In the genomic region with DNA sequence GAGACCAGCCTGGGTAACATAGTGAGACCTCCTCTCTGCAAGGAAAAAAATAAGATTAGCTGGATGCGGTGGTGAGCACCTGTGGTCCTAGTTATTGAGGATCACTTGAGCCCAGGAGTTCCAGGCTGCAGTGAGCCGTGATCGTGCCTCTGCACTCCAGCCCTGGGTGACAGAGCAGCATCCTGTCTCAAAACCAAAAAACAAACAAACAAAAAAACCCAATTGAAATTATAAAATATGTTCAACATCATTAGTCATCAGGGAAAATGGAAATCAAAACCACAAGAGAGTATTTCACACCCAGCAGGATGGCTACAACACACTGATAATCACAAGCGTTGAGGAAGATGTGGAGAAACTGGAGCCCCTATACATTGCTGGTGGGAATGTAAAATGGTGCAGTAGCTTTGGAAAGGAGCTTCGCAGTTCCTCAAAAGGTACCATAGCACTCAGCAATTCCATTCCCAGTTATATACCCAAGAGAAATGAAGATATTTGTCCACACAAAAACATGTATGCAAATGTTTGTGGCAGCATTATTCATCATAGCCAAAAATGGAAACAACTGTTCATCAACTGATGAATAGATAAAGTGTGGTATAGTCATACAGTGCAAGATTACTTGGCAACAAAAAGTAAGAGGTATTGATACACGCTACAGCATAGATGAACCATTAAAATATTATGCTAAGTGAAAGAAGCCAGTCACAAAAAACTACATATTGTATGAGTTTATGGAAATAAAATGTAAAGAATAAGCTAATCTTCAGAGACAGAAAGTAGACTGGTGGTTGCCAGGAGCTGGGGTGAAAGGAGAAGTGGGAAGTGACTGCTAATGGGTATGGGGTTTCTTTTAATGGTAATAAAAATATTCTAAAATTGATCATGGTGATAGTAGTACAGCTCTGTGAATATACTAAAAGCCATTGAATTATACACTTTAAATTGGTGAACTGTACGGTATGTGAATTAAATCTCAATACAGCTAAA, we compare ENCODE assay signal across 9 cellular contexts. TPM values are rescaled to one million over a fixed set of nuclear protein-coding genes. Genes with fewer than 3 reads are reported as not detected.
A peak's percentile ranks its signal among the peaks of the same experiment; 100 is the strongest.
DNase-seq lines count a peak whose midpoint lies in the region; ATAC-seq and TF ChIP-seq lines count a peak whose summit lies in the region.
"Had no signal": no experiment of that assay in that cellular context is flagged by ENCODE, and none has a peak within 500 bp of the region (broad histone marks: within the 10 kb centered on the region; RNA-seq: fewer than 3 reads in every experiment).

No MANE protein-coding gene starts in this region.

- H3K27me3 Mint-ChIP-seq in activated CD4-positive, alpha-beta memory T cell treated with anti-CD3 and anti-CD28 coated beads, Interleukin-2, amount 10 ng/mL, durations not matched to agents 7 days and 5 days, result no peaks in the 10 kb centered on the region
- no peaks in the 10 kb centered on the region for H3K27me3 Mint-ChIP-seq in stimulated activated naive B cell treated with anti-CD40 and anti-IgM and Interleukin-4, amounts not matched to agents 10 μg/mL and 1 μg/mL and 100 μg/mL, for 72 hours

- no peak for TF ChIP-seq CTCF in coronary artery (IDR thresholded peaks at IDR 0.05)

- CTCF ChIA-PET in activated CD4-positive, alpha-beta memory T cell treated with anti-CD3 and anti-CD28 coated beads, Interleukin-2, amount 10 ng/mL, durations not matched to agents 7 days and 5 days (lab: Charles Lee), result interaction anchor here (0.8 to 1.9 kb wide), 10 partner anchors 12 to 119 kb away, joined by 3 to 22 read pairs (median 5); partner anchors contain the start of gene RIPOR2

- DNase-seq in activated gamma-delta T cell treated with Interleukin-2 at 50 U/mL for 16 hours, result peak; percentile 22
- DNase-seq in activated gamma-delta T cell (lab: John Stamatoyannopoulos, UW), result no peak
- peak; percentile 64 for DNase-seq in activated CD4-positive, alpha-beta memory T cell treated with anti-CD3 and anti-CD28 coated beads, Interleukin-2, amount 10 ng/mL, durations not matched to agents 7 days and 5 days
- DNase-seq in stimulated activated naive B cell treated with anti-CD40 and anti-IgM and Interleukin-4, amounts not matched to agents 10 μg/mL and 1 μg/mL and 100 μg/mL, for 72 hours, result peak; percentile 29
- DNase-seq in occipital lobe (lab: John Stamatoyannopoulos, UW), result no peak
- DNase-seq in coronary artery (ENCODE audit: low spot score), result no peak
- no peak for DNase-seq in GF-D8 (lab: John Stamatoyannopoulos, UW)
- DNase-seq: SIG-M5 had no signal

- H3K4me3 Mint-ChIP-seq in activated CD4-positive, alpha-beta memory T cell treated with anti-CD3 and anti-CD28 coated beads, Interleukin-2, amount 10 ng/mL, durations not matched to agents 7 days and 5 days, result peak overlapping the region; percentile 32
- H3K4me3 Mint-ChIP-seq in stimulated activated naive B cell treated with anti-CD40 and anti-IgM and Interleukin-4, amounts not matched to agents 10 μg/mL and 1 μg/mL and 100 μg/mL, for 72 hours, result peak overlapping the region; percentile 67 to 76

- no peak overlapping the region for H3K4me3 ChIP-seq in coronary artery

- no peak overlapping the region for H3K27ac ChIP-seq in coronary artery

- H3K9me3 Mint-ChIP-seq in activated CD4-positive, alpha-beta memory T cell treated with anti-CD3 and anti-CD28 coated beads, Interleukin-2, amount 10 ng/mL, durations not matched to agents 7 days and 5 days, result no peaks in the 10 kb centered on the region
- H3K9me3 Mint-ChIP-seq in stimulated activated naive B cell treated with anti-CD40 and anti-IgM and Interleukin-4, amounts not matched to agents 10 μg/mL and 1 μg/mL and 100 μg/mL, for 72 hours, result no peaks in the 10 kb centered on the region

- ATAC-seq in HG03439 (IDR thresholded peaks at IDR 0.05; ENCODE audit: unreplicated experiment), result peak; percentile 83
- peak; percentile 94 for ATAC-seq in stimulated activated naive B cell treated with anti-CD40 and anti-IgM and Interleukin-4, amounts not matched to agents 10 μg/mL and 1 μg/mL and 100 μg/mL, for 72 hours (replicated peaks)

- POLR2A ChIA-PET in activated CD4-positive, alpha-beta memory T cell treated with anti-CD3 and anti-CD28 coated beads, Interleukin-2, amount 10 ng/mL, durations not matched to agents 7 days and 5 days (lab: Charles Lee), result interaction anchor here (0.6 to 8.5 kb wide), 31 partner anchors 8 to 255 kb away, joined by 3 to 141 read pairs (median 6); partner anchors contain the start of genes C6orf62 and RIPOR2

- H3K36me3 Mint-ChIP-seq in activated CD4-positive, alpha-beta memory T cell treated with anti-CD3 and anti-CD28 coated beads, Interleukin-2, amount 10 ng/mL, durations not matched to agents 7 days and 5 days (ENCODE audit: low read depth), result peaks cover 53% of the 10 kb centered on the region
- H3K36me3 Mint-ChIP-seq in stimulated activated naive B cell treated with anti-CD40 and anti-IgM and Interleukin-4, amounts not matched to agents 10 μg/mL and 1 μg/mL and 100 μg/mL, for 72 hours, result peaks cover 2 to 13% of the 10 kb centered on the region in 2 donors

- H3K27ac Mint-ChIP-seq in activated CD4-positive, alpha-beta memory T cell treated with anti-CD3 and anti-CD28 coated beads, Interleukin-2, amount 10 ng/mL, durations not matched to agents 7 days and 5 days, result peak overlapping the region; percentile 85
- H3K27ac Mint-ChIP-seq in stimulated activated naive B cell treated with anti-CD40 and anti-IgM and Interleukin-4, amounts not matched to agents 10 μg/mL and 1 μg/mL and 100 μg/mL, for 72 hours, result peak overlapping the region; percentile 96

- peaks cover 37% of the 10 kb centered on the region for H3K4me1 Mint-ChIP-seq in activated CD4-positive, alpha-beta memory T cell treated with anti-CD3 and anti-CD28 coated beads, Interleukin-2, amount 10 ng/mL, durations not matched to agents 7 days and 5 days
- H3K4me1 Mint-ChIP-seq in stimulated activated naive B cell treated with anti-CD40 and anti-IgM and Interleukin-4, amounts not matched to agents 10 μg/mL and 1 μg/mL and 100 μg/mL, for 72 hours, result peaks cover 33 to 68% of the 10 kb centered on the region in 2 donors

RNA-seq across cellular contexts. Expression of gene RIPOR2, which starts 38.7 kb away (rescaled TPM):
- 100 to 1,000 TPM; 234 to 240 TPM for total RNA-seq in activated CD4-positive, alpha-beta memory T cell treated with anti-CD3 and anti-CD28 coated beads, Interleukin-2, amount 10 ng/mL, durations not matched to agents 7 days and 5 days
- 17.8 TPM for total RNA-seq in occipital lobe

Comparison
In these comparisons a context has a peak if more than half of its experiments do, and no peak if none do; other contexts are left out.
1. DNase-seq: peak in activated gamma-delta T cell treated with Interleukin-2 at 50 U/mL for 16 hours (single experiment), activated CD4-positive, alpha-beta memory T cell treated with anti-CD3 and anti-CD28 coated beads, Interleukin-2, amount 10 ng/mL, durations not matched to agents 7 days and 5 days (single experiment) and stimulated activated naive B cell treated with anti-CD40 and anti-IgM and Interleukin-4, amounts not matched to agents 10 μg/mL and 1 μg/mL and 100 μg/mL, for 72 hours (single experiment); none in activated gamma-delta T cell (single experiment), occipital lobe (single experiment), coronary artery (single experiment) and GF-D8 (single experiment).
2. RNA of gene RIPOR2, which starts 38.7 kb away (total RNA-seq): 234 to 240 TPM in activated CD4-positive, alpha-beta memory T cell treated with anti-CD3 and anti-CD28 coated beads, Interleukin-2, amount 10 ng/mL, durations not matched to agents 7 days and 5 days; 17.8 TPM in occipital lobe (single experiment); every median in the first group is over 10 times any median in the second.